Comparison of ENCODE assay signal across 10 cellular contexts in genomic region chr12:46368684-46369083, GRCh38. TPM values are rescaled to one million over a fixed set of nuclear protein-coding genes. Genes with fewer than 3 reads are reported as not detected.
DNase-seq lines count a peak whose midpoint lies in the region; ATAC-seq and TF ChIP-seq lines count a peak whose summit lies in the region.
"Had no signal": no experiment of that assay in that cellular context is flagged by ENCODE, and none has a peak within 500 bp of the region (broad histone marks: within the 10 kb centered on the region; RNA-seq: fewer than 3 reads in every experiment).

No MANE protein-coding gene starts in this region.

- H3K4me1 Mint-ChIP-seq in Calu3 (ENCODE audit: low read depth, unreplicated experiment) (peaks cover 2% of the 10 kb centered on the region), mesothelial cell of epicardium (peaks cover 61% of the 10 kb centered on the region)

- peak overlapping the region; percentile 99 for H3K4me2 ChIP-seq in fibroblast of lung (ENCODE audit: extremely low read depth, insufficient read depth, low read length)

- H3K4me3 ChIP-seq in WI38 (ENCODE audit: low read depth, low read length) (peak overlapping the region; percentile 97), fibroblast of lung (replicated peaks in 1 of 4; ENCODE audit: control extremely low read depth in 1 of 4, insufficient read depth in 1 of 4, low read depth in 3 of 4, low read length in 4 of 4) (peak overlapping the region; percentile 64 to 89 (median 82)), retinal pigment epithelial cell (ENCODE audit: low read length) (peak overlapping the region; percentile 11)

- H3K79me2 ChIP-seq in fibroblast of lung (ENCODE audit: control insufficient read depth, insufficient read depth, low read length), result peaks cover 96% of the 10 kb centered on the region

- CTCF ChIA-PET in Calu3 (lab: Charles Lee), result no interaction called here

- TF ChIP-seq CTCF in Calu3 (IDR thresholded peaks at IDR 0.05; ENCODE audit: unreplicated experiment) (no peak), WI38 (IDR thresholded peaks at IDR 0.05; ENCODE audit: low read depth, low read length) (no peak), fibroblast of lung (conservative IDR thresholded peaks at IDR 0.05 in 1 of 2, IDR thresholded peaks at IDR 0.05 in 1 of 2; ENCODE audit: low read depth in 1 of 2, low read length in 2 of 2) (no peak), retinal pigment epithelial cell (conservative IDR thresholded peaks at IDR 0.05; ENCODE audit: low read depth, low read length) (no peak), mesothelial cell of epicardium (IDR thresholded peaks at IDR 0.05; ENCODE audit: unreplicated experiment) (no peak)

- H3K27ac ChIP-seq in fibroblast of lung (ENCODE audit: insufficient read depth, low read length), result peak overlapping the region; percentile 98

- H3K27me3 Mint-ChIP-seq in Calu3 (ENCODE audit: unreplicated experiment) (no peaks in the 10 kb centered on the region), mesothelial cell of epicardium (ENCODE audit: low read depth) (no peaks in the 10 kb centered on the region)

- BruUV-seq in Calu3 (replicated peaks; lab: Mats Ljungman, UMichigan), result no TSS peak

- peak overlapping the region; percentile 88 for H3K4me3 Mint-ChIP-seq in Calu3 (ENCODE audit: low read depth, unreplicated experiment)
- no peak overlapping the region for H3K4me3 Mint-ChIP-seq in mesothelial cell of epicardium

- DNase-seq in Calu3 (no peak), fibroblast of lung (ENCODE audit: low read depth in 2 of 2) (no peak), retinal pigment epithelial cell (ENCODE audit: low read depth) (no peak), NCI-H510A (lab: John Stamatoyannopoulos, UW) (no peak), NCI-H748 treated with DMSO at 0.1 percent for 48 hours (lab: John Stamatoyannopoulos, UW) (no peak), mesothelial cell of epicardium (ENCODE audit: low spot score in 2 of 2, unreplicated experiment in 2 of 2) (no peak)
- DNase-seq: activated CD8-positive, alpha-beta memory T cell treated with anti-CD3 and anti-CD28 coated beads for 24 hours; NCI-H2171 treated with DMSO at 0.1 percent for 48 hours had no signal

- peaks cover 94% of the 10 kb centered on the region for H3K36me3 Mint-ChIP-seq in Calu3 (ENCODE audit: insufficient read depth, unreplicated experiment)
- peaks cover 28% of the 10 kb centered on the region for H3K36me3 Mint-ChIP-seq in mesothelial cell of epicardium

- H3K27ac Mint-ChIP-seq in Calu3 (ENCODE audit: unreplicated experiment) (no peak overlapping the region), mesothelial cell of epicardium (no peak overlapping the region)

- H3K9me3 ChIP-seq in fibroblast of lung (ENCODE audit: control insufficient read depth, insufficient read depth, low read depth, low read length), result no peaks in the 10 kb centered on the region

- peaks cover 26% of the 10 kb centered on the region for H4K20me1 ChIP-seq in fibroblast of lung (ENCODE audit: control insufficient read depth, extremely low read depth, insufficient read depth, low read length)

- H3K36me3 ChIP-seq in fibroblast of lung (ENCODE audit: control insufficient read depth, insufficient read depth, low read length), result peaks cover 26% of the 10 kb centered on the region

- no peak overlapping the region for H2AFZ ChIP-seq in fibroblast of lung (ENCODE audit: low read length)

- ATAC-seq in HG03469 (IDR thresholded peaks at IDR 0.05; ENCODE audit: unreplicated experiment), result no peak

- intact Hi-C loops in Calu3 (cut with micrococcal nuclease; ENCODE audit: unreplicated experiment), result loop anchor here (5.0 kb wide), 3 partner anchors 64 to 294 kb away; no protein-coding TSS in a partner anchor

- H3K9ac ChIP-seq in fibroblast of lung (ENCODE audit: insufficient read depth, low read length), result peak overlapping the region; percentile 92

- no peaks in the 10 kb centered on the region for H3K27me3 ChIP-seq in fibroblast of lung (ENCODE audit: control insufficient read depth, insufficient read depth, low read length)

- H3K9me3 Mint-ChIP-seq in Calu3 (ENCODE audit: low read depth, unreplicated experiment), result no peaks in the 10 kb centered on the region
- no peaks in the 10 kb centered on the region for H3K9me3 Mint-ChIP-seq in mesothelial cell of epicardium

- peaks cover 8% of the 10 kb centered on the region for H3K4me1 ChIP-seq in fibroblast of lung (ENCODE audit: control insufficient read depth, extremely low read depth, insufficient read depth, low read length)

RNA-seq across cellular contexts. Expression of gene SLC38A2, which starts 3.9 kb away (rescaled TPM):
- total RNA-seq in Calu3 (2022), result 142 and 170 TPM in 2 replicates
- total RNA-seq in fibroblast of lung, result 883 and 1,357 TPM in 2 replicates
- polyA plus RNA-seq in fibroblast of lung, result 644 and 940 TPM in 2 replicates
- polyA plus RNA-seq in fibroblast of lung (2012), result 373 and 531 TPM in 2 replicates
- 337 and 510 TPM in 2 replicates for polyA minus RNA-seq in fibroblast of lung (ENCODE audit: low replicate concordance)
- total RNA-seq in mesothelial cell of epicardium, result 256 to 274 TPM (median 261 TPM) in 3 replicates

Comparison
In these comparisons a context has a peak if more than half of its experiments do, and no peak if none do; other contexts are left out.
1. H3K4me3 ChIP-seq: peak in every context shown above with its lines; median percentile 97 in WI38; 82 in fibroblast of lung; 11 in retinal pigment epithelial cell.